In genomic region chr12:131861261-131862083, GRCh38 we compare ENCODE assay signal across 1 cellular context.
TF ChIP-seq lines count a peak whose summit lies in the region.

No MANE protein-coding gene starts in this region.

TF ChIP-seq in A549, 52 proteins besides CTCF, POLR2A, EP300 and RAD21 (continued from another document):
- TF ChIP-seq ZFP36 (IDR thresholded peaks at IDR 0.05; ENCODE audit: borderline replicate concordance, partially characterized antibody): peak; percentile 96
- no peak for TF ChIP-seq ZSCAN20 (CRISPR knock-in tag; IDR thresholded peaks at IDR 0.05)
- no peak for TF ChIP-seq ESRRA (IDR thresholded peaks at IDR 0.05; ENCODE audit: borderline replicate concordance, low read length)
- no peak for TF ChIP-seq ATOH8 (CRISPR knock-in tag; IDR thresholded peaks at IDR 0.05; ENCODE audit: low read depth)
- TF ChIP-seq HEYL (CRISPR knock-in tag; IDR thresholded peaks at IDR 0.05): no peak; the same call in 1 of the 2 replicates
- no peak for TF ChIP-seq REST (IDR thresholded peaks at IDR 0.05)
- TF ChIP-seq ZNF302 (CRISPR knock-in tag; IDR thresholded peaks at IDR 0.05): peak; percentile 82; the same call in 1 of the 2 replicates
- TF ChIP-seq HOXB13 (CRISPR knock-in tag; IDR thresholded peaks at IDR 0.05; ENCODE audit: low read depth): no peak
- TF ChIP-seq RFX5 (IDR thresholded peaks at IDR 0.05): peak; percentile 70; the same call in 1 of the 2 replicates
- no peak for TF ChIP-seq USF2 (IDR thresholded peaks at IDR 0.05)
